1 cellular context compared by ENCODE assay signal in the genomic region with DNA sequence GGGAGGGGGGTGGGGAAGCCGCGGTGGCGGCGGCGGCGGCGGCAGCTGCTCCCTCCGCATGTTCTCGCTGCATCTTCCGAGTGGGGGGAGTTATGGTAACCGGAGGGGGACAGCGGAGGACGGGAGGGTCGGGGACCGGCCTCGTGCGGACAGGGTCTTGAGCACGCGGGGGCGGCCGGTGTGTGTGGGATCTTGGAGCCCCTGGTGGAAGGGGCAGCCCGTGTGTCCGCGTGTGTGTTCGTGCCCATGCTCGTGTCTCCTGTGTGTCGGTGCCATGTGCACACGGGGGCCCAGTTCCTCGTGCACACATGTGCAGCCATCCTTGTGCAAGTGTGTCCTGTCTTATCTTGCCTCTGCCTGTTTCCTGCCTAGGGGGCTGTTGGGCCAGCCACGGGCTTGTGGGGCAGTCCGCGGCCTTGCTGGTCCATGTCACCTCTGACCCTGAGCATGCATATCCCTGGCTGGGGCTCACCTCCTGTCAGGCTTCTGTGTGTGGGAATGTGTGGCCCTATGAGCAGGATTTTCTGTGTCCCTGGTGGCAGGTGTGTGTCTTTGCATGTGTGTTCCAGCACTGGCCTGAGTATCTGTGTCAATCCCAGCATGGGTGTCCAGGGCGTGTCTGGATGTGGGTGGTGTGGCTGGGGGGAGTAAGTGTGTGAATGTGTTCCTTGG.
TF ChIP-seq lines count a peak whose summit lies in the region.

No MANE protein-coding gene starts in this region.

TF ChIP-seq in K562, 482 proteins besides CTCF, POLR2A, EP300 and RAD21 (continued from another document and continues in another):
- TF ChIP-seq, protein P1, sequence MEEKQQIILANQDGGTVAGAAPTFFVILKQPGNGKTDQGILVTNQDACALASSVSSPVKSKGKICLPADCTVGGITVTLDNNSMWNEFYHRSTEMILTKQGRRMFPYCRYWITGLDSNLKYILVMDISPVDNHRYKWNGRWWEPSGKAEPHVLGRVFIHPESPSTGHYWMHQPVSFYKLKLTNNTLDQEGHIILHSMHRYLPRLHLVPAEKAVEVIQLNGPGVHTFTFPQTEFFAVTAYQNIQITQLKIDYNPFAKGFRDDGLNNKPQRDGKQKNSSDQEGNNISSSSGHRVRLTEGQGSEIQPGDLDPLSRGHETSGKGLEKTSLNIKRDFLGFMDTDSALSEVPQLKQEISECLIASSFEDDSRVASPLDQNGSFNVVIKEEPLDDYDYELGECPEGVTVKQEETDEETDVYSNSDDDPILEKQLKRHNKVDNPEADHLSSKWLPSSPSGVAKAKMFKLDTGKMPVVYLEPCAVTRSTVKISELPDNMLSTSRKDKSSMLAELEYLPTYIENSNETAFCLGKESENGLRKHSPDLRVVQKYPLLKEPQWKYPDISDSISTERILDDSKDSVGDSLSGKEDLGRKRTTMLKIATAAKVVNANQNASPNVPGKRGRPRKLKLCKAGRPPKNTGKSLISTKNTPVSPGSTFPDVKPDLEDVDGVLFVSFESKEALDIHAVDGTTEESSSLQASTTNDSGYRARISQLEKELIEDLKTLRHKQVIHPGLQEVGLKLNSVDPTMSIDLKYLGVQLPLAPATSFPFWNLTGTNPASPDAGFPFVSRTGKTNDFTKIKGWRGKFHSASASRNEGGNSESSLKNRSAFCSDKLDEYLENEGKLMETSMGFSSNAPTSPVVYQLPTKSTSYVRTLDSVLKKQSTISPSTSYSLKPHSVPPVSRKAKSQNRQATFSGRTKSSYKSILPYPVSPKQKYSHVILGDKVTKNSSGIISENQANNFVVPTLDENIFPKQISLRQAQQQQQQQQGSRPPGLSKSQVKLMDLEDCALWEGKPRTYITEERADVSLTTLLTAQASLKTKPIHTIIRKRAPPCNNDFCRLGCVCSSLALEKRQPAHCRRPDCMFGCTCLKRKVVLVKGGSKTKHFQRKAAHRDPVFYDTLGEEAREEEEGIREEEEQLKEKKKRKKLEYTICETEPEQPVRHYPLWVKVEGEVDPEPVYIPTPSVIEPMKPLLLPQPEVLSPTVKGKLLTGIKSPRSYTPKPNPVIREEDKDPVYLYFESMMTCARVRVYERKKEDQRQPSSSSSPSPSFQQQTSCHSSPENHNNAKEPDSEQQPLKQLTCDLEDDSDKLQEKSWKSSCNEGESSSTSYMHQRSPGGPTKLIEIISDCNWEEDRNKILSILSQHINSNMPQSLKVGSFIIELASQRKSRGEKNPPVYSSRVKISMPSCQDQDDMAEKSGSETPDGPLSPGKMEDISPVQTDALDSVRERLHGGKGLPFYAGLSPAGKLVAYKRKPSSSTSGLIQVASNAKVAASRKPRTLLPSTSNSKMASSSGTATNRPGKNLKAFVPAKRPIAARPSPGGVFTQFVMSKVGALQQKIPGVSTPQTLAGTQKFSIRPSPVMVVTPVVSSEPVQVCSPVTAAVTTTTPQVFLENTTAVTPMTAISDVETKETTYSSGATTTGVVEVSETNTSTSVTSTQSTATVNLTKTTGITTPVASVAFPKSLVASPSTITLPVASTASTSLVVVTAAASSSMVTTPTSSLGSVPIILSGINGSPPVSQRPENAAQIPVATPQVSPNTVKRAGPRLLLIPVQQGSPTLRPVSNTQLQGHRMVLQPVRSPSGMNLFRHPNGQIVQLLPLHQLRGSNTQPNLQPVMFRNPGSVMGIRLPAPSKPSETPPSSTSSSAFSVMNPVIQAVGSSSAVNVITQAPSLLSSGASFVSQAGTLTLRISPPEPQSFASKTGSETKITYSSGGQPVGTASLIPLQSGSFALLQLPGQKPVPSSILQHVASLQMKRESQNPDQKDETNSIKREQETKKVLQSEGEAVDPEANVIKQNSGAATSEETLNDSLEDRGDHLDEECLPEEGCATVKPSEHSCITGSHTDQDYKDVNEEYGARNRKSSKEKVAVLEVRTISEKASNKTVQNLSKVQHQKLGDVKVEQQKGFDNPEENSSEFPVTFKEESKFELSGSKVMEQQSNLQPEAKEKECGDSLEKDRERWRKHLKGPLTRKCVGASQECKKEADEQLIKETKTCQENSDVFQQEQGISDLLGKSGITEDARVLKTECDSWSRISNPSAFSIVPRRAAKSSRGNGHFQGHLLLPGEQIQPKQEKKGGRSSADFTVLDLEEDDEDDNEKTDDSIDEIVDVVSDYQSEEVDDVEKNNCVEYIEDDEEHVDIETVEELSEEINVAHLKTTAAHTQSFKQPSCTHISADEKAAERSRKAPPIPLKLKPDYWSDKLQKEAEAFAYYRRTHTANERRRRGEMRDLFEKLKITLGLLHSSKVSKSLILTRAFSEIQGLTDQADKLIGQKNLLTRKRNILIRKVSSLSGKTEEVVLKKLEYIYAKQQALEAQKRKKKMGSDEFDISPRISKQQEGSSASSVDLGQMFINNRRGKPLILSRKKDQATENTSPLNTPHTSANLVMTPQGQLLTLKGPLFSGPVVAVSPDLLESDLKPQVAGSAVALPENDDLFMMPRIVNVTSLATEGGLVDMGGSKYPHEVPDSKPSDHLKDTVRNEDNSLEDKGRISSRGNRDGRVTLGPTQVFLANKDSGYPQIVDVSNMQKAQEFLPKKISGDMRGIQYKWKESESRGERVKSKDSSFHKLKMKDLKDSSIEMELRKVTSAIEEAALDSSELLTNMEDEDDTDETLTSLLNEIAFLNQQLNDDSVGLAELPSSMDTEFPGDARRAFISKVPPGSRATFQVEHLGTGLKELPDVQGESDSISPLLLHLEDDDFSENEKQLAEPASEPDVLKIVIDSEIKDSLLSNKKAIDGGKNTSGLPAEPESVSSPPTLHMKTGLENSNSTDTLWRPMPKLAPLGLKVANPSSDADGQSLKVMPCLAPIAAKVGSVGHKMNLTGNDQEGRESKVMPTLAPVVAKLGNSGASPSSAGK (IDR thresholded peaks at IDR 0.05) = peak; percentile 99
- TF ChIP-seq SP1 (CRISPR knock-in tag; IDR thresholded peaks at IDR 0.05) (peak; percentile 68; the same call in 1 of the 2 replicates), ZNF324 (CRISPR knock-in tag; IDR thresholded peaks at IDR 0.05) (no peak), CREB3 (tag; conservative IDR thresholded peaks at IDR 0.05; ENCODE audit: low read depth) (no peak), COPS2 (conservative IDR thresholded peaks at IDR 0.05) (no peak), SRSF7 (optimal IDR thresholded peaks at IDR 0.05; ENCODE audit: low read depth, low read length) (no peak), TBL1XR1 (IDR thresholded peaks at IDR 0.05; ENCODE audit: low read length in 2 of 2) (no peak), ZFP30 (CRISPR knock-in tag; IDR thresholded peaks at IDR 0.05; ENCODE audit: borderline replicate concordance) (no peak), RBM25 (IDR thresholded peaks at IDR 0.05; ENCODE audit: low read depth, low read length, severe bottlenecking) (no peak), ZNF124 (CRISPR knock-in tag; IDR thresholded peaks at IDR 0.05) (peak; percentile 91; the same call in 1 of the 2 replicates), FOXJ2 (tag; IDR thresholded peaks at IDR 0.05) (no peak), SMAD1 (IDR thresholded peaks at IDR 0.05; ENCODE audit: low read depth, low read length, partially characterized antibody) (no peak), MLX (CRISPR knock-in tag; conservative IDR thresholded peaks at IDR 0.05) (peak in 1 of 2 experiments; percentile 95; a peak in 2 of 4 replicates), ZFX (CRISPR knock-in tag; IDR thresholded peaks at IDR 0.05) (peak; percentile 59), TSC22D4 (tag; IDR thresholded peaks at IDR 0.05) (no peak), ZFP1 (CRISPR knock-in tag; IDR thresholded peaks at IDR 0.05) (no peak), LEF1 (IDR thresholded peaks at IDR 0.05) (peak; percentile 54; the same call in 1 of the 2 replicates), TEAD4 (IDR thresholded peaks at IDR 0.05; ENCODE audit: low read length) (peak; percentile 26; the same call in 1 of the 2 replicates), TEAD4 (CRISPR knock-in tag; IDR thresholded peaks at IDR 0.05; ENCODE audit: borderline replicate concordance) (peak; percentile 99), ETS2 (tag; IDR thresholded peaks at IDR 0.05; ENCODE audit: borderline replicate concordance, poor library complexity, severe bottlenecking) (no peak), SMARCC2 (IDR thresholded peaks at IDR 0.05; ENCODE audit: low read depth) (no peak)
- TF ChIP-seq, protein P2, sequence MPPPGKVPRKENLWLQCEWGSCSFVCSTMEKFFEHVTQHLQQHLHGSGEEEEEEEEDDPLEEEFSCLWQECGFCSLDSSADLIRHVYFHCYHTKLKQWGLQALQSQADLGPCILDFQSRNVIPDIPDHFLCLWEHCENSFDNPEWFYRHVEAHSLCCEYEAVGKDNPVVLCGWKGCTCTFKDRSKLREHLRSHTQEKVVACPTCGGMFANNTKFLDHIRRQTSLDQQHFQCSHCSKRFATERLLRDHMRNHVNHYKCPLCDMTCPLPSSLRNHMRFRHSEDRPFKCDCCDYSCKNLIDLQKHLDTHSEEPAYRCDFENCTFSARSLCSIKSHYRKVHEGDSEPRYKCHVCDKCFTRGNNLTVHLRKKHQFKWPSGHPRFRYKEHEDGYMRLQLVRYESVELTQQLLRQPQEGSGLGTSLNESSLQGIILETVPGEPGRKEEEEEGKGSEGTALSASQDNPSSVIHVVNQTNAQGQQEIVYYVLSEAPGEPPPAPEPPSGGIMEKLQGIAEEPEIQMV (tag; conservative IDR thresholded peaks at IDR 0.05; ENCODE audit: low read depth) = no peak
- TF ChIP-seq, protein P3, sequence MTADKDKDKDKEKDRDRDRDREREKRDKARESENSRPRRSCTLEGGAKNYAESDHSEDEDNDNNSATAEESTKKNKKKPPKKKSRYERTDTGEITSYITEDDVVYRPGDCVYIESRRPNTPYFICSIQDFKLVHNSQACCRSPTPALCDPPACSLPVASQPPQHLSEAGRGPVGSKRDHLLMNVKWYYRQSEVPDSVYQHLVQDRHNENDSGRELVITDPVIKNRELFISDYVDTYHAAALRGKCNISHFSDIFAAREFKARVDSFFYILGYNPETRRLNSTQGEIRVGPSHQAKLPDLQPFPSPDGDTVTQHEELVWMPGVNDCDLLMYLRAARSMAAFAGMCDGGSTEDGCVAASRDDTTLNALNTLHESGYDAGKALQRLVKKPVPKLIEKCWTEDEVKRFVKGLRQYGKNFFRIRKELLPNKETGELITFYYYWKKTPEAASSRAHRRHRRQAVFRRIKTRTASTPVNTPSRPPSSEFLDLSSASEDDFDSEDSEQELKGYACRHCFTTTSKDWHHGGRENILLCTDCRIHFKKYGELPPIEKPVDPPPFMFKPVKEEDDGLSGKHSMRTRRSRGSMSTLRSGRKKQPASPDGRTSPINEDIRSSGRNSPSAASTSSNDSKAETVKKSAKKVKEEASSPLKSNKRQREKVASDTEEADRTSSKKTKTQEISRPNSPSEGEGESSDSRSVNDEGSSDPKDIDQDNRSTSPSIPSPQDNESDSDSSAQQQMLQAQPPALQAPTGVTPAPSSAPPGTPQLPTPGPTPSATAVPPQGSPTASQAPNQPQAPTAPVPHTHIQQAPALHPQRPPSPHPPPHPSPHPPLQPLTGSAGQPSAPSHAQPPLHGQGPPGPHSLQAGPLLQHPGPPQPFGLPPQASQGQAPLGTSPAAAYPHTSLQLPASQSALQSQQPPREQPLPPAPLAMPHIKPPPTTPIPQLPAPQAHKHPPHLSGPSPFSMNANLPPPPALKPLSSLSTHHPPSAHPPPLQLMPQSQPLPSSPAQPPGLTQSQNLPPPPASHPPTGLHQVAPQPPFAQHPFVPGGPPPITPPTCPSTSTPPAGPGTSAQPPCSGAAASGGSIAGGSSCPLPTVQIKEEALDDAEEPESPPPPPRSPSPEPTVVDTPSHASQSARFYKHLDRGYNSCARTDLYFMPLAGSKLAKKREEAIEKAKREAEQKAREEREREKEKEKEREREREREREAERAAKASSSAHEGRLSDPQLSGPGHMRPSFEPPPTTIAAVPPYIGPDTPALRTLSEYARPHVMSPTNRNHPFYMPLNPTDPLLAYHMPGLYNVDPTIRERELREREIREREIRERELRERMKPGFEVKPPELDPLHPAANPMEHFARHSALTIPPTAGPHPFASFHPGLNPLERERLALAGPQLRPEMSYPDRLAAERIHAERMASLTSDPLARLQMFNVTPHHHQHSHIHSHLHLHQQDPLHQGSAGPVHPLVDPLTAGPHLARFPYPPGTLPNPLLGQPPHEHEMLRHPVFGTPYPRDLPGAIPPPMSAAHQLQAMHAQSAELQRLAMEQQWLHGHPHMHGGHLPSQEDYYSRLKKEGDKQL (CRISPR knock-in tag; IDR thresholded peaks at IDR 0.05; ENCODE audit: borderline replicate concordance) = no peak
- TF ChIP-seq, protein P4, sequence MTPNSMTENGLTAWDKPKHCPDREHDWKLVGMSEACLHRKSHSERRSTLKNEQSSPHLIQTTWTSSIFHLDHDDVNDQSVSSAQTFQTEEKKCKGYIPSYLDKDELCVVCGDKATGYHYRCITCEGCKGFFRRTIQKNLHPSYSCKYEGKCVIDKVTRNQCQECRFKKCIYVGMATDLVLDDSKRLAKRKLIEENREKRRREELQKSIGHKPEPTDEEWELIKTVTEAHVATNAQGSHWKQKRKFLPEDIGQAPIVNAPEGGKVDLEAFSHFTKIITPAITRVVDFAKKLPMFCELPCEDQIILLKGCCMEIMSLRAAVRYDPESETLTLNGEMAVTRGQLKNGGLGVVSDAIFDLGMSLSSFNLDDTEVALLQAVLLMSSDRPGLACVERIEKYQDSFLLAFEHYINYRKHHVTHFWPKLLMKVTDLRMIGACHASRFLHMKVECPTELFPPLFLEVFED (CRISPR knock-in tag; conservative IDR thresholded peaks at IDR 0.05) = no peak
